Comparison of ENCODE assay signal across 13 cellular contexts in the genomic region with DNA sequence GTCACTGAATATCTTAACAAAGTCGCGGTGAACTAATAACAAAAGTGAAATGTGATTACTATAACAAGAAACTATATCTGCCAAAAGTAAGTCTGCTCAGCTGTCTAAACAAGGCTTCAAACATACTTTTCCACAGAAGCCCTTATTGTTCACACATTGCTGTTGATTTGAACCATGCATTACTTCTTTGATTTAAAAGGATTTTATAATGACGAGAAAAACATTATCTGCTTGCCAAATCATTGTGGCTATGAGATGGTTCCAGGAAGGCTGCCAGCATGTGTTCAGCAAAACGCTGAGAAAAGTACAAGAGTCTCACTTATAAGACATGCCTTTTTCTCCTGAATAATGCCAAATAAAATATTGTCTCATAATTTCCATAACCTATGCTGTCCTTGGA. TPM values are rescaled to one million over a fixed set of nuclear protein-coding genes. Genes with fewer than 3 reads are reported as not detected.
A peak's percentile ranks its signal among the peaks of the same experiment; 100 is the strongest.
DNase-seq lines count a peak whose midpoint lies in the region; ATAC-seq and TF ChIP-seq lines count a peak whose summit lies in the region.
"Had no signal": no experiment of that assay in that cellular context is flagged by ENCODE, and none has a peak within 500 bp of the region (broad histone marks: within the 10 kb centered on the region; RNA-seq: fewer than 3 reads in every experiment).

No MANE protein-coding gene starts in this region.

- peak; percentile 62 for DNase-seq in LNCaP clone FGC (ENCODE audit: low read depth)
- no peak for DNase-seq in ascending aorta (ENCODE audit: low spot score in 2 of 2)
- peak; percentile 62 for DNase-seq in fibroblast of villous mesenchyme (ENCODE audit: low read depth)
- DNase-seq in stromal cell of bone marrow (ENCODE audit: low read depth): peak; percentile 87
- no peak for DNase-seq in GF-D8 (lab: John Stamatoyannopoulos, UW)
- DNase-seq in SIG-M5 (lab: John Stamatoyannopoulos, UW): no peak
- no peak for DNase-seq in stimulated activated CD4-positive, alpha-beta T cell treated with anti-CD3 and anti-CD28 coated beads, Interleukin-4, amount 100 ng/mL, for 4 hours
- DNase-seq: activated CD4-positive, CD25-positive, alpha-beta regulatory T cell; stimulated activated naive CD8-positive, alpha-beta T cell treated with anti-CD3 and anti-CD28 coated beads, Interleukin-15, Interleukin-2, amounts not matched to agents 100 U/mL and 50 U/mL, for 24 hours had no signal

- intact Hi-C loops in ascending aorta (cut with DNase I): no loop called here

- no peak for ATAC-seq in HG02840 (IDR thresholded peaks at IDR 0.05; ENCODE audit: low FRiP score, unreplicated experiment)
- ATAC-seq: K562; Right ventricle myocardium inferior; stimulated activated naive CD8-positive, alpha-beta T cell treated with anti-CD3 and anti-CD28 coated beads, Interleukin-15, Interleukin-2, amounts not matched to agents 100 U/mL and 50 U/mL, for 24 hours had no signal

- TF ChIP-seq CTCF in LNCaP clone FGC (IDR thresholded peaks at IDR 0.05; ENCODE audit: control insufficient read depth, extremely low read depth, insufficient read depth) (no peak), ascending aorta (IDR thresholded peaks at IDR 0.05) (no peak), fibroblast of villous mesenchyme (IDR thresholded peaks at IDR 0.05; ENCODE audit: insufficient read depth, low read depth, low read length) (no peak)

- H3K4me3 ChIP-seq in LNCaP clone FGC (ENCODE audit: low read depth, low read length) (no peak overlapping the region), ascending aorta (peak overlapping the region; percentile 8 to 18), fibroblast of villous mesenchyme (ENCODE audit: low read depth, low read length) (no peak overlapping the region)
- H3K4me3 ChIP-seq: esophagus muscularis mucosa, K562 had no signal

- H3K27ac ChIP-seq in ascending aorta: no peak overlapping the region

- no peaks in the 10 kb centered on the region for H3K9me3 ChIP-seq in ascending aorta
- H3K9me3 ChIP-seq: esophagus muscularis mucosa had no signal

- H3K4me1 ChIP-seq in ascending aorta: no peaks in the 10 kb centered on the region

- H3K27me3 ChIP-seq in ascending aorta: no peaks in the 10 kb centered on the region
- H3K27me3 ChIP-seq: esophagus muscularis mucosa had no signal

- no peaks in the 10 kb centered on the region for H3K36me3 ChIP-seq in ascending aorta
- H3K36me3 ChIP-seq: esophagus muscularis mucosa had no signal

RNA-seq across cellular contexts. Expression of a gene that starts 24.4 kb away (rescaled TPM):
- total RNA-seq in ascending aorta: not detected
- total RNA-seq in fibroblast of villous mesenchyme: 0.32 and 0.86 TPM in 2 replicates
- total RNA-seq: K562 had no signal

RNA-seq across cellular contexts. Expression of a gene that starts 28.2 kb away (rescaled TPM):
- total RNA-seq in ascending aorta (1.5 TPM), fibroblast of villous mesenchyme (0.43 and 0.64 TPM in 2 replicates)
- total RNA-seq: K562 had no signal

Comparison
In these comparisons a context has a peak if more than half of its experiments do, and no peak if none do; other contexts are left out.
1. DNase-seq: peak in LNCaP clone FGC (single experiment), fibroblast of villous mesenchyme (single experiment) and stromal cell of bone marrow (single experiment); none in ascending aorta (0 of 2), GF-D8 (single experiment), SIG-M5 (single experiment) and stimulated activated CD4-positive, alpha-beta T cell treated with anti-CD3 and anti-CD28 coated beads, Interleukin-4, amount 100 ng/mL, for 4 hours (0 of 2).
2. H3K4me3 ChIP-seq: peak in ascending aorta (2 of 2); none in LNCaP clone FGC (single experiment) and fibroblast of villous mesenchyme (single experiment).